10 cellular contexts compared by ENCODE assay signal in genomic region chr12:53476769-53477209, GRCh38. TPM values are rescaled to one million over a fixed set of nuclear protein-coding genes. Genes with fewer than 3 reads are reported as not detected.
DNase-seq lines count a peak whose midpoint lies in the region; ATAC-seq, FAIRE-seq and TF ChIP-seq lines count a peak whose summit lies in the region.
"Had no signal": no experiment of that assay in that cellular context is flagged by ENCODE, and none has a peak within 500 bp of the region (broad histone marks: within the 10 kb centered on the region; RNA-seq: fewer than 3 reads in every experiment).

No MANE protein-coding gene starts in this region.

- no peaks in the 10 kb centered on the region for H3K27me3 ChIP-seq in osteoblast (ENCODE audit: insufficient read depth, low read length)

- DNase-seq in NCI-H1417 (lab: John Stamatoyannopoulos, UW) (peak in 2 of 3 experiments; percentile 18 to 39), NCI-H1417 treated with DMSO at 0.1 percent for 48 hours (lab: John Stamatoyannopoulos, UW) (no peak), NCI-H1694 treated with DMSO at 0.1 percent for 48 hours (lab: John Stamatoyannopoulos, UW) (peak; percentile 19), cerebellar cortex (ENCODE audit: low spot score) (peak; percentile 69), osteoblast (ENCODE audit: insufficient read length, low spot score, missing footprints) (peak; percentile 32), frontal cortex (ENCODE audit: low spot score in 2 of 2) (no peak)
- no peak for DNase-seq in stimulated activated CD4-positive, alpha-beta T cell treated with anti-CD3 and anti-CD28 coated beads, Interleukin-4, amount 100 ng/mL, for 4 hours
- DNase-seq: activated naive CD8-positive, alpha-beta T cell treated with anti-CD3 and anti-CD28 coated beads, Interleukin-2, amount 10 ng/mL, durations not matched to agents 7 days and 5 days had no signal

- H4K20me1 ChIP-seq in osteoblast (ENCODE audit: insufficient read depth, low read length) = peaks cover 87% of the 10 kb centered on the region

- H3K27ac ChIP-seq in osteoblast (ENCODE audit: low read depth, low read length) = peak overlapping the region; percentile 2
- H3K27ac ChIP-seq: C4-2B had no signal

- no peak for FAIRE-seq in frontal cortex (lab: Jason Lieb, UNC)

- no peak overlapping the region for H3K4me3 ChIP-seq in osteoblast (ENCODE audit: insufficient read depth, low read length)

- no peaks in the 10 kb centered on the region for H3K9me3 ChIP-seq in osteoblast (ENCODE audit: low read depth, low read length)

- peak; percentile 45 for TF ChIP-seq CTCF in osteoblast (IDR thresholded peaks at IDR 0.05; ENCODE audit: extremely low read depth, low read depth, low read length)

- ATAC-seq in HG02885 (IDR thresholded peaks at IDR 0.05; ENCODE audit: poor library complexity, unreplicated experiment) = no peak

- H3K36me3 ChIP-seq in osteoblast (ENCODE audit: insufficient read depth, low read length) = peaks cover 94% of the 10 kb centered on the region

- H2AFZ ChIP-seq in osteoblast (ENCODE audit: low read length) = no peak overlapping the region

- no peak overlapping the region for H3K4me2 ChIP-seq in osteoblast (ENCODE audit: insufficient read depth, low read length)

- peaks cover 86% of the 10 kb centered on the region for H3K4me1 ChIP-seq in osteoblast (ENCODE audit: insufficient read depth, low read length)

- H3K79me2 ChIP-seq in osteoblast (ENCODE audit: insufficient read depth, low read length) = peaks cover 68% of the 10 kb centered on the region

RNA-seq across cellular contexts. Expression of gene MAP3K12, which starts 22.5 kb away (rescaled TPM):
- total RNA-seq in osteoblast (49.6 and 51.9 TPM in 2 replicates), frontal cortex (34.6 TPM)

RNA-seq across cellular contexts. Expression of gene TARBP2, which starts 24.3 kb away (rescaled TPM):
- 33.0 and 35.5 TPM in 2 replicates for total RNA-seq in osteoblast
- 26.9 TPM for total RNA-seq in frontal cortex

RNA-seq across cellular contexts. Expression of gene PCBP2, which starts 24.9 kb away (rescaled TPM):
- total RNA-seq in osteoblast (247 and 293 TPM in 2 replicates), frontal cortex (157 TPM)

RNA-seq across cellular contexts. Expression of gene NPFF, which starts 30.5 kb away (rescaled TPM):
- total RNA-seq in osteoblast (not detected in 2 replicates), frontal cortex (not detected)
- total RNA-seq: activated naive CD8-positive, alpha-beta T cell treated with anti-CD3 and anti-CD28 coated beads, Interleukin-2, amount 10 ng/mL, durations not matched to agents 7 days and 5 days had no signal

RNA-seq across cellular contexts. Expression of gene PRR13, which starts 35.3 kb away (rescaled TPM):
- total RNA-seq in osteoblast (55.0 and 64.2 TPM in 2 replicates), frontal cortex (4.9 TPM)

Comparison
In these comparisons a context has a peak if more than half of its experiments do, and no peak if none do; other contexts are left out.
1. DNase-seq: peak in NCI-H1417 (2 of 3), NCI-H1694 treated with DMSO at 0.1 percent for 48 hours (single experiment), cerebellar cortex (single experiment) and osteoblast (single experiment); none in NCI-H1417 treated with DMSO at 0.1 percent for 48 hours (single experiment), frontal cortex (0 of 2) and stimulated activated CD4-positive, alpha-beta T cell treated with anti-CD3 and anti-CD28 coated beads, Interleukin-4, amount 100 ng/mL, for 4 hours (0 of 2).